Comparison of ENCODE assay signal across 24 cellular contexts in genomic region chr18:37362158-37362890, GRCh38.
DNase-seq lines count a peak whose midpoint lies in the region; ATAC-seq and TF ChIP-seq lines count a peak whose summit lies in the region.
"Had no signal": no experiment of that assay in that cellular context is flagged by ENCODE, and none has a peak within 500 bp of the region (broad histone marks: within the 10 kb centered on the region; RNA-seq: fewer than 3 reads in every experiment).

No MANE protein-coding gene starts in this region.

- peaks cover 55% of the 10 kb centered on the region for H3K27me3 Mint-ChIP-seq in stimulated activated naive CD8-positive, alpha-beta T cell treated with anti-CD3 and anti-CD28 coated beads, Interleukin-15, amount 100 ng/mL, for 72 hours
- peaks cover 19% of the 10 kb centered on the region for H3K27me3 Mint-ChIP-seq in activated B cell treated with CpG ODN at 0.5 μM for 24 hours

- no peaks in the 10 kb centered on the region for H3K36me3 Mint-ChIP-seq in activated B cell treated with CpG ODN at 0.5 μM for 24 hours (ENCODE audit: low read depth)
- H3K36me3 Mint-ChIP-seq: memory B cell; naive thymus-derived CD4-positive, alpha-beta T cell had no signal

- in situ Hi-C loops in ACHN (cut with HindIII; ENCODE audit: low pct_ligation_motif_present, low pct_unique_long_range_greater_than_20kb, low sequenced_read_pairs): no loop called here

- H3K9me3 Mint-ChIP-seq in stimulated activated naive CD8-positive, alpha-beta T cell treated with anti-CD3 and anti-CD28 coated beads, Interleukin-15, amount 100 ng/mL, for 72 hours: no peaks in the 10 kb centered on the region
- no peaks in the 10 kb centered on the region for H3K9me3 Mint-ChIP-seq in activated B cell treated with CpG ODN at 0.5 μM for 24 hours
- H3K9me3 Mint-ChIP-seq: effector memory CD8-positive, alpha-beta T cell; memory B cell; stimulated activated naive CD8-positive, alpha-beta T cell treated with anti-CD3 and anti-CD28 coated beads, Interleukin-15, Interleukin-2, amounts not matched to agents 100 ng/mL and 50 ng/mL, for 24 hours had no signal

- POLR2A ChIA-PET in activated B cell treated with CpG ODN at 0.5 μM for 24 hours (lab: Charles Lee): no interaction called here

- no peak overlapping the region for H3K27ac Mint-ChIP-seq in stimulated activated naive CD8-positive, alpha-beta T cell treated with anti-CD3 and anti-CD28 coated beads, Interleukin-15, amount 100 ng/mL, for 72 hours
- H3K27ac Mint-ChIP-seq in activated B cell treated with CpG ODN at 0.5 μM for 24 hours: peak overlapping the region; percentile 41
- H3K27ac Mint-ChIP-seq: effector memory CD8-positive, alpha-beta T cell; memory B cell; naive thymus-derived CD4-positive, alpha-beta T cell; stimulated activated naive CD8-positive, alpha-beta T cell treated with anti-CD3 and anti-CD28 coated beads, Interleukin-15, Interleukin-2, amounts not matched to agents 100 ng/mL and 50 ng/mL, for 24 hours had no signal

- TF ChIP-seq CTCF in activated B cell treated with CpG ODN at 0.5 μM for 24 hours (IDR thresholded peaks at IDR 0.05): no peak

- no peak for DNase-seq in stimulated activated naive CD8-positive, alpha-beta T cell treated with anti-CD3 and anti-CD28 coated beads, Interleukin-15, Interleukin-2, amounts not matched to agents 100 U/mL and 50 U/mL, for 24 hours
- DNase-seq in stimulated activated naive CD8-positive, alpha-beta T cell treated with anti-CD3 and anti-CD28 coated beads, Interleukin-15, amount 100 ng/mL, for 72 hours: no peak
- DNase-seq in activated B cell treated with CpG ODN at 0.5 μM for 24 hours: no peak
- DNase-seq in iPS-NIHi7 (ENCODE audit: extremely low spot score): peak; percentile 66
- no peak for DNase-seq in GM03348 (ENCODE audit: low spot score)
- no peak for DNase-seq in ACHN
- no peak for DNase-seq in HCEC 1CT
- DNase-seq in activated CD4-positive, alpha-beta T cell treated with anti-CD3 and anti-CD28 coated beads, Interleukin-2, amount 50 U/mL, for 48 hours: no peak
- DNase-seq: activated CD8-positive, alpha-beta memory T cell treated with anti-CD3 and anti-CD28 coated beads for 24 hours; activated naive CD4-positive, alpha-beta T cell treated with anti-CD3 and anti-CD28 coated beads, Interleukin-2, amount 50 U/mL, for 16 hours; activated T-cell treated with anti-CD3 and anti-CD28 coated beads, Interleukin-2, amount 50 U/mL, for 48 hours; DMS 273 treated with DMSO at 0.1 percent for 48 hours; effector memory CD8-positive, alpha-beta T cell; GDM1; naive thymus-derived CD4-positive, alpha-beta T cell; NCI-H2081; SK-N-SH; stimulated activated CD4-positive, alpha-beta T cell treated with anti-CD3 and anti-CD28 coated beads, Interleukin-2, amount 100 ng/mL, for 24 hours; T1000; upper lobe of right lung had no signal

- intact Hi-C loops in activated B cell treated with CpG ODN at 0.5 μM for 24 hours (cut with micrococcal nuclease): no loop called here

- no peak overlapping the region for H3K4me3 Mint-ChIP-seq in stimulated activated naive CD8-positive, alpha-beta T cell treated with anti-CD3 and anti-CD28 coated beads, Interleukin-15, amount 100 ng/mL, for 72 hours
- H3K4me3 Mint-ChIP-seq in activated B cell treated with CpG ODN at 0.5 μM for 24 hours: no peak overlapping the region
- H3K4me3 Mint-ChIP-seq: effector memory CD8-positive, alpha-beta T cell; memory B cell; naive thymus-derived CD4-positive, alpha-beta T cell; stimulated activated naive CD8-positive, alpha-beta T cell treated with anti-CD3 and anti-CD28 coated beads, Interleukin-15, Interleukin-2, amounts not matched to agents 100 ng/mL and 50 ng/mL, for 24 hours had no signal

- peak; percentile 37 for ATAC-seq in stimulated activated naive CD8-positive, alpha-beta T cell treated with anti-CD3 and anti-CD28 coated beads, Interleukin-15, Interleukin-2, amounts not matched to agents 100 U/mL and 50 U/mL, for 24 hours
- ATAC-seq in stimulated activated naive CD8-positive, alpha-beta T cell treated with anti-CD3 and anti-CD28 coated beads, Interleukin-15, amount 100 ng/mL, for 72 hours: no peak
- no peak for ATAC-seq in activated B cell treated with CpG ODN at 0.5 μM for 24 hours (ENCODE audit: low read depth)
- ATAC-seq: A549; activated CD4-positive, CD25-positive, alpha-beta regulatory T cell treated with anti-CD3 and anti-CD28 coated beads, Interleukin-2, amount 50 U/mL, for 24 hours; effector memory CD8-positive, alpha-beta T cell; naive thymus-derived CD4-positive, alpha-beta T cell had no signal

- H3K4me1 Mint-ChIP-seq in stimulated activated naive CD8-positive, alpha-beta T cell treated with anti-CD3 and anti-CD28 coated beads, Interleukin-15, amount 100 ng/mL, for 72 hours: no peaks in the 10 kb centered on the region
- no peaks in the 10 kb centered on the region for H3K4me1 Mint-ChIP-seq in activated B cell treated with CpG ODN at 0.5 μM for 24 hours
- H3K4me1 Mint-ChIP-seq: memory B cell had no signal

- CTCF ChIA-PET in activated B cell treated with CpG ODN at 0.5 μM for 24 hours (lab: Charles Lee): no interaction called here
